ENCODE assay signal across 8 cellular contexts in genomic region chr19:56309511-56310185, GRCh38. TPM values are rescaled to one million over a fixed set of nuclear protein-coding genes. Genes with fewer than 3 reads are reported as not detected.
A peak's percentile ranks its signal among the peaks of the same experiment; 100 is the strongest.
DNase-seq lines count a peak whose midpoint lies in the region; ATAC-seq and TF ChIP-seq lines count a peak whose summit lies in the region.

No MANE protein-coding gene starts in this region.

- H3K27me3 Mint-ChIP-seq in activated T-helper 17 cell treated with anti-CD3 and anti-CD28 coated beads, Interleukin-2, amount 50 U/mL, for 72 hours = no peaks in the 10 kb centered on the region

- H3K27ac Mint-ChIP-seq in activated T-helper 17 cell treated with anti-CD3 and anti-CD28 coated beads, Interleukin-2, amount 50 U/mL, for 72 hours = no peak overlapping the region

- no peaks in the 10 kb centered on the region for H3K9me3 ChIP-seq in spleen

- peaks cover 3% of the 10 kb centered on the region for H3K9me3 Mint-ChIP-seq in activated T-helper 17 cell treated with anti-CD3 and anti-CD28 coated beads, Interleukin-2, amount 50 U/mL, for 72 hours

- TF ChIP-seq CTCF in spleen (IDR thresholded peaks at IDR 0.05 in 8 of 11, conservative IDR thresholded peaks at IDR 0.05 in 3 of 11) = peak; percentile 11 to 83 (median 63)

- H3K36me3 Mint-ChIP-seq in activated T-helper 17 cell treated with anti-CD3 and anti-CD28 coated beads, Interleukin-2, amount 50 U/mL, for 72 hours (ENCODE audit: low read depth) = peaks cover 36% of the 10 kb centered on the region

- no peak overlapping the region for H3K4me3 Mint-ChIP-seq in activated T-helper 17 cell treated with anti-CD3 and anti-CD28 coated beads, Interleukin-2, amount 50 U/mL, for 72 hours

- DNase-seq in CMK (ENCODE audit: low read depth) (peak; percentile 45), RKO (ENCODE audit: low spot score) (peak; percentile 61), head of caudate nucleus (peak in 27 of 42 donors; percentile 18 to 72 (median 48)), spleen (peak; percentile 87)

- intact Hi-C loops in head of caudate nucleus (cut with DNase I) (loop anchor here (10.0 kb wide), 2 partner anchors 85 to 165 kb away; partner anchors contain the start of genes ZNF444 and ZNF582), spleen (cut with DNase I; ENCODE audit: low total_unique reads) (no loop called here)

- peaks cover 4 to 39% (median 22%) of the 10 kb centered on the region in 6 donors for H3K4me1 ChIP-seq in spleen

- no peaks in the 10 kb centered on the region for H3K27me3 ChIP-seq in spleen (replicated peaks in 1 of 7)

- no peak for TF ChIP-seq POLR2A in spleen (IDR thresholded peaks at IDR 0.05)

- peak overlapping the region in 1 of 8 donors; percentile 44 for H3K27ac ChIP-seq in spleen

- WGBS in spleen, 5 donors = 74 to 90% (median 86%) methylated on average over 11 of the region's 11 CpGs

- peaks cover 0 to 36% (median 9%) of the 10 kb centered on the region in 6 donors for H3K36me3 ChIP-seq in spleen

- H3K4me1 Mint-ChIP-seq in activated T-helper 17 cell treated with anti-CD3 and anti-CD28 coated beads, Interleukin-2, amount 50 U/mL, for 72 hours = peaks cover 21% of the 10 kb centered on the region

- H3K4me3 ChIP-seq in spleen = no peak overlapping the region

- peak; percentile 47 for ATAC-seq in HG03280 (IDR thresholded peaks at IDR 0.05; ENCODE audit: unreplicated experiment)
- ATAC-seq in activated T-helper 17 cell treated with anti-CD3 and anti-CD28 coated beads, Interleukin-2, amount 50 U/mL, for 72 hours (replicated peaks) = peak; percentile 42
- no peak for ATAC-seq in GM19023 (IDR thresholded peaks at IDR 0.05; ENCODE audit: unreplicated experiment)
- ATAC-seq in GM21825 (IDR thresholded peaks at IDR 0.05; ENCODE audit: unreplicated experiment) = no peak

RNA-seq across cellular contexts. Expression of gene ZSCAN5A, which starts 5.0 kb away (rescaled TPM):
- 10 to 100 TPM; 11.6 to 13.7 TPM for total RNA-seq in activated T-helper 17 cell treated with anti-CD3 and anti-CD28 coated beads, Interleukin-2, amount 50 U/mL, for 72 hours
- 10 to 100 TPM in 4 of 7 donors, 1 to 10 TPM in 3; 5.6 to 18.7 (median 11.4) TPM for total RNA-seq in spleen
- polyA plus RNA-seq in spleen = 1 to 10 TPM; 3.4 to 4.9 (median 4.4) TPM

RNA-seq across cellular contexts. Expression of gene EDDM13, which starts 37.1 kb away (rescaled TPM):
- total RNA-seq in activated T-helper 17 cell treated with anti-CD3 and anti-CD28 coated beads, Interleukin-2, amount 50 U/mL, for 72 hours = 1 to 10 TPM; 1.0 TPM
- not detected for total RNA-seq in spleen
- polyA plus RNA-seq in spleen = 1 to 10 TPM in 2 of 3 donors, under 1 TPM in 1; 0.71 to 1.2 (median 1.1) TPM

Comparison
In these comparisons a context has a peak if more than half of its experiments do, and no peak if none do; other contexts are left out.
1. ATAC-seq: peak in HG03280 (single experiment) and activated T-helper 17 cell treated with anti-CD3 and anti-CD28 coated beads, Interleukin-2, amount 50 U/mL, for 72 hours (single experiment); none in GM19023 (single experiment) and GM21825 (single experiment).
2. Peak in every context shown above with its lines, with median percentiles within 50 percentile points of each other: DNase-seq.